Comparison of ENCODE assay signal across 24 cellular contexts in genomic region chr1:17911789-17912188, GRCh38.
DNase-seq lines count a peak whose midpoint lies in the region; TF ChIP-seq lines count a peak whose summit lies in the region.
"Had no signal": no experiment of that assay in that cellular context is flagged by ENCODE, and none has a peak within 500 bp of the region (broad histone marks: within the 10 kb centered on the region; RNA-seq: fewer than 3 reads in every experiment).

No MANE protein-coding gene starts in this region.

- POLR2A ChIA-PET in HEK293 (lab: Yijun Ruan, JAX) = interaction anchor here (0.6 kb wide), 1 partner anchor 334 kb away, joined by 3 read pairs; no protein-coding TSS in a partner anchor

- 0 out of 2 replicates have a peak, but pooled peaks cover 4% of the 10 kb centered on the region for H3K4me1 ChIP-seq in HEK293 (ENCODE audit: control insufficient read depth, insufficient read depth, low read length)
- no peaks in the 10 kb centered on the region for H3K4me1 ChIP-seq in uterus
- H3K4me1 ChIP-seq: BE2C, BLaER1 had no signal

- no peak for TF ChIP-seq POLR2A in uterus (IDR thresholded peaks at IDR 0.05)

- H3K9me3 ChIP-seq in HEK293 (ENCODE audit: control insufficient read depth, insufficient read depth, low read depth, low read length) (no peaks in the 10 kb centered on the region), uterus (no peaks in the 10 kb centered on the region)
- H3K9me3 ChIP-seq: BE2C, BLaER1 had no signal

- no peaks in the 10 kb centered on the region for H3K27me3 ChIP-seq in uterus
- H3K27me3 ChIP-seq: BE2C had no signal

- H3K4me3 ChIP-seq in HEK293 (ENCODE audit: low read depth, low read length) = no peak overlapping the region
- H3K4me3 ChIP-seq in uterus = no peak overlapping the region
- H3K4me3 ChIP-seq: BLaER1, GM12878 had no signal

- H3K36me3 ChIP-seq in HEK293 (ENCODE audit: control insufficient read depth in 2 of 2, insufficient read depth in 1 of 2, low read length in 2 of 2) = no peaks in the 10 kb centered on the region
- H3K36me3 ChIP-seq in uterus = no peaks in the 10 kb centered on the region
- H3K36me3 ChIP-seq: BE2C, BLaER1 had no signal

- TF ChIP-seq CTCF in HEK293 (tag by site-specific recombination; IDR thresholded peaks at IDR 0.05) (no peak), VCaP (conservative IDR thresholded peaks at IDR 0.05) (no peak), uterus (IDR thresholded peaks at IDR 0.05) (no peak)

- no peak overlapping the region for H3K27ac ChIP-seq in HEK293 (ENCODE audit: extremely low read depth, low read depth, low read length)
- peak overlapping the region; percentile 40 for H3K27ac ChIP-seq in VCaP
- H3K27ac ChIP-seq in uterus = no peak overlapping the region
- H3K27ac ChIP-seq: BLaER1 had no signal

- CTCF ChIA-PET in HEK293 (lab: Yijun Ruan, JAX) = interaction anchor here (1.0 to 2.5 kb wide), 3 partner anchors 11 to 686 kb away, joined by 4 to 10 read pairs (median 6); no protein-coding TSS in a partner anchor

- intact Hi-C loops in uterus (cut with DNase I; ENCODE audit: low total_unique reads) = no loop called here

- DNase-seq in DMS79 (lab: John Stamatoyannopoulos, UW) = peak; percentile 41
- DNase-seq in central memory CD4-positive, alpha-beta T cell = no peak
- DNase-seq in retina = no peak
- DNase-seq in NCI-H446 treated with DMSO at 0.1 percent for 48 hours (lab: John Stamatoyannopoulos, UW) = no peak
- DNase-seq in uterus = no peak
- DNase-seq: 8988T; ACHN; BE2C; C1 segment of cervical spinal cord; Calu3; CD4-positive, alpha-beta memory T cell; CD4-positive, CD25-positive, alpha-beta regulatory T cell; CD8-positive, alpha-beta memory T cell; COR-L47; DMS 273 treated with DMSO at 0.1 percent for 48 hours; DMS153; DMS53; DND-41; EL; GDM1 had no signal

TF ChIP-seq in HEK293, 187 proteins besides CTCF, POLR2A, EP300 and RAD21:
- peak; percentile 63 for TF ChIP-seq PRDM6 (tag by site-specific recombination; IDR thresholded peaks at IDR 0.05)
- 0 out of 2 replicates have a peak, but pooled peaks have one; percentile 7 for TF ChIP-seq FEZF1 (tag by site-specific recombination; IDR thresholded peaks at IDR 0.05)
- 0 out of 2 replicates have a peak, but pooled peaks have one; percentile 7 for TF ChIP-seq OSR2 (tag by site-specific recombination; IDR thresholded peaks at IDR 0.05)
- TF ChIP-seq ZFP37 (tag by site-specific recombination; IDR thresholded peaks at IDR 0.05) = no peak
- TF ChIP-seq BCL11A (tag by site-specific recombination; IDR thresholded peaks at IDR 0.05; ENCODE audit: low read depth) = no peak
